ENCODE assay signal across 20 cellular contexts in the genomic region with DNA sequence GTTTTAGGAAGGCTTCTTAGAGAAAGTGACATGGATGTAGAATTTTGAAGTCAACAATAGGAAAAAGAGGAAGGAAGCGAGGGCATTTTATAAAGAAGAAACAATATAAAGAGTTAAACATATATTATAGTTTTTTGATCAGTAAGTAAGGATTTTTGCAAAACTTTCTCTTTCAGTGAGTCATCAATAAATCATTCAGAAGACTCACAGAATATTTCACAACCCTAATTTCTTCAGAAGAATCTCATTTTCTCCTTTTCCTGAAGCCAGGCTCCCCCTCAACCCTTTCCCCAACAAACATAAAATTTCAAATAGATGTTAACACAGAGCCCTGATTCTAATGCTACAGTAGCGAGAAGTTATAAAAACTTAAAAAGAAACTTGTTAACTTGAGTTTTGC.
"Had no signal": no experiment of that assay in that cellular context is flagged by ENCODE, and none has a peak within 500 bp of the region (broad histone marks: within the 10 kb centered on the region; RNA-seq: fewer than 3 reads in every experiment).

No MANE protein-coding gene starts in this region.

- DNase-seq: activated CD4-positive, alpha-beta memory T cell treated with anti-CD3 and anti-CD28 coated beads for 36 hours; activated CD4-positive, alpha-beta T cell treated with anti-CD3 and anti-CD28 coated beads for 48 hours; activated naive CD4-positive, alpha-beta T cell treated with Interleukin-2 at 50 U/mL for 16 hours; activated naive CD8-positive, alpha-beta T cell treated with anti-CD3 and anti-CD28 coated beads, Interleukin-2, amount 10 ng/mL, durations not matched to agents 7 days and 5 days; activated T-cell treated with anti-CD3 and anti-CD28 coated beads, Interleukin-2, amount 50 U/mL, for 48 hours; body of pancreas; caudate nucleus; dorsolateral prefrontal cortex; effector memory CD8-positive, alpha-beta T cell; heart right ventricle; left lung; naive thymus-derived CD8-positive, alpha-beta T cell; spleen; stimulated activated CD4-positive, alpha-beta T cell treated with anti-CD3 and anti-CD28 coated beads, Interleukin-4, amount 100 ng/mL, for 1 hour; stimulated activated naive CD4-positive, alpha-beta T cell; testis; trophoblast cell had no signal

- H3K9me3 ChIP-seq: esophagus muscularis mucosa, left lung, testis, vagina had no signal

- H3K9ac ChIP-seq: neural progenitor cell had no signal

- H3K4me1 ChIP-seq: neural progenitor cell had no signal

- H3K4me3 ChIP-seq: body of pancreas, dorsolateral prefrontal cortex, esophagus muscularis mucosa, heart right ventricle, left lung, neural progenitor cell, spleen, testis, vagina had no signal

- H3K27me3 ChIP-seq: left lung, neural progenitor cell, testis, vagina had no signal

- H2AFZ ChIP-seq: neural progenitor cell had no signal

- H3K36me3 ChIP-seq: esophagus muscularis mucosa, heart right ventricle, left lung, neural progenitor cell, spleen, vagina had no signal

- H3K4me2 ChIP-seq: neural progenitor cell had no signal

- H3K27ac ChIP-seq: body of pancreas, dorsolateral prefrontal cortex, esophagus muscularis mucosa, heart right ventricle, left lung, neural progenitor cell, spleen, testis, vagina had no signal
